ENCODE assay signal across 10 cellular contexts in genomic region chr22:42517103-42517502, GRCh38. TPM values are rescaled to one million over a fixed set of nuclear protein-coding genes. Genes with fewer than 3 reads are reported as not detected.
DNase-seq lines count a peak whose midpoint lies in the region; ATAC-seq, FAIRE-seq and TF ChIP-seq lines count a peak whose summit lies in the region.
"Not testable (repeated sequence)": the region's sequence is repeated elsewhere in the genome, so short reads cannot be mapped to it uniquely, and the experiment has no call there.
"Had no signal": no experiment of that assay in that cellular context is flagged by ENCODE, and none has a peak within 500 bp of the region (broad histone marks: within the 10 kb centered on the region; RNA-seq: fewer than 3 reads in every experiment).

No MANE protein-coding gene starts in this region.

- peaks cover 51% of the 10 kb centered on the region for H3K36me3 Mint-ChIP-seq in activated T-cell treated with anti-CD3 and anti-CD28 coated beads, Interleukin-2, amount 50 U/mL, for 24 hours (ENCODE audit: low read depth)
- not testable (repeated sequence) for H3K36me3 Mint-ChIP-seq in activated naive CD8-positive, alpha-beta T cell; natural killer cell
- peaks cover 35% of the 10 kb centered on the region for H3K36me3 Mint-ChIP-seq in stimulated activated naive CD8-positive, alpha-beta T cell treated with anti-CD3 and anti-CD28 coated beads, Interleukin-15, Interleukin-2, amounts not matched to agents 100 ng/mL and 50 ng/mL, for 24 hours (ENCODE audit: low read depth)

- ATAC-seq in natural killer cell = not testable (repeated sequence)

- intact Hi-C loops in natural killer cell (cut with micrococcal nuclease) = not testable (repeated sequence)

- not testable (repeated sequence) for H3K27me3 Mint-ChIP-seq in activated T-cell treated with anti-CD3 and anti-CD28 coated beads, Interleukin-2, amount 50 U/mL, for 24 hours; activated naive CD8-positive, alpha-beta T cell; natural killer cell (ENCODE audit: low read depth in 2 of 2); stimulated activated naive CD8-positive, alpha-beta T cell treated with anti-CD3 and anti-CD28 coated beads, Interleukin-15, Interleukin-2, amounts not matched to agents 100 ng/mL and 50 ng/mL, for 24 hours

- peaks cover 32 to 51% (median 46%) of the 10 kb centered on the region in 11 experiments for H3K36me3 ChIP-seq in BLaER1 treated with 17β-estradiol and CSF1 and Interleukin-3, amounts not matched to agents 10 nM and 100 nM
- peaks cover 16 to 44% of the 10 kb centered on the region in 2 experiments; a peak in 2 of 3 replicates for H3K36me3 ChIP-seq in HEK293 (ENCODE audit: control insufficient read depth in 2 of 2, insufficient read depth in 1 of 2, low read length in 2 of 2)

- peak overlapping the region in 5 of 11 experiments; percentile 41 to 59 (median 44); a peak in 3 of 22 replicates for H3K9ac ChIP-seq in BLaER1 treated with 17β-estradiol and CSF1 and Interleukin-3, amounts not matched to agents 10 nM and 100 nM

- H3K4me3 ChIP-seq in BLaER1 treated with 17β-estradiol and CSF1 and Interleukin-3, amounts not matched to agents 10 nM and 100 nM = 0 out of 20 replicates have a peak overlapping the region, but pooled peaks of 1 of the 10 experiments have one; percentile 17
- H3K4me3 ChIP-seq in HEK293 (ENCODE audit: low read depth, low read length) = not testable (repeated sequence)

- TF ChIP-seq CTCF in HEK293 (tag by site-specific recombination; IDR thresholded peaks at IDR 0.05); natural killer cell (IDR thresholded peaks at IDR 0.05): not testable (repeated sequence)

- peak overlapping the region; percentile 72 for H3K4me3 Mint-ChIP-seq in activated T-cell treated with anti-CD3 and anti-CD28 coated beads, Interleukin-2, amount 50 U/mL, for 24 hours
- peak overlapping the region; percentile 66 for H3K4me3 Mint-ChIP-seq in activated naive CD8-positive, alpha-beta T cell
- peak overlapping the region; percentile 4 for H3K4me3 Mint-ChIP-seq in natural killer cell
- H3K4me3 Mint-ChIP-seq in stimulated activated naive CD8-positive, alpha-beta T cell treated with anti-CD3 and anti-CD28 coated beads, Interleukin-15, Interleukin-2, amounts not matched to agents 100 ng/mL and 50 ng/mL, for 24 hours = peak overlapping the region; percentile 76

- not testable (repeated sequence) for H3K27me3 ChIP-seq in BLaER1 treated with 17β-estradiol and CSF1 and Interleukin-3, amounts not matched to agents 10 nM and 100 nM

- H3K27ac Mint-ChIP-seq in activated T-cell treated with anti-CD3 and anti-CD28 coated beads, Interleukin-2, amount 50 U/mL, for 24 hours = peak overlapping the region; percentile 82
- H3K27ac Mint-ChIP-seq in activated naive CD8-positive, alpha-beta T cell; natural killer cell; stimulated activated naive CD8-positive, alpha-beta T cell treated with anti-CD3 and anti-CD28 coated beads, Interleukin-15, Interleukin-2, amounts not matched to agents 100 ng/mL and 50 ng/mL, for 24 hours: not testable (repeated sequence)

- peaks cover 11 to 56% (median 49%) of the 10 kb centered on the region in 11 experiments; a peak in 20 of 22 replicates for H4K20me1 ChIP-seq in BLaER1 treated with 17β-estradiol and CSF1 and Interleukin-3, amounts not matched to agents 10 nM and 100 nM

- H3K27ac ChIP-seq in BLaER1 treated with 17β-estradiol and CSF1 and Interleukin-3, amounts not matched to agents 10 nM and 100 nM; HEK293 (ENCODE audit: extremely low read depth, low read depth, low read length): not testable (repeated sequence)

- peaks cover 18% of the 10 kb centered on the region for H3K4me1 Mint-ChIP-seq in activated T-cell treated with anti-CD3 and anti-CD28 coated beads, Interleukin-2, amount 50 U/mL, for 24 hours (ENCODE audit: low read depth)
- peaks cover 12% of the 10 kb centered on the region for H3K4me1 Mint-ChIP-seq in activated naive CD8-positive, alpha-beta T cell (ENCODE audit: low read depth)
- peaks cover 13 to 18% of the 10 kb centered on the region in 2 donors for H3K4me1 Mint-ChIP-seq in natural killer cell
- peaks cover 13% of the 10 kb centered on the region for H3K4me1 Mint-ChIP-seq in stimulated activated naive CD8-positive, alpha-beta T cell treated with anti-CD3 and anti-CD28 coated beads, Interleukin-15, Interleukin-2, amounts not matched to agents 100 ng/mL and 50 ng/mL, for 24 hours (ENCODE audit: low read depth)

- DNase-seq in activated T-cell treated with anti-CD3 and anti-CD28 coated beads, Interleukin-2, amount 50 U/mL, for 24 hours; natural killer cell: not testable (repeated sequence)

- CTCF ChIA-PET in HEK293 (lab: Yijun Ruan, JAX) = interaction anchor here (1.2 kb wide), 1 partner anchor 44 kb away, joined by 3 read pairs; no protein-coding TSS in a partner anchor

- POLR2A ChIA-PET in HEK293 (lab: Yijun Ruan, JAX) = interaction anchor here (0.6 kb wide), 2 partner anchors 106 to 172 kb away, joined by 3 read pairs; no protein-coding TSS in a partner anchor

- H3K4me2 ChIP-seq in BLaER1 treated with 17β-estradiol and CSF1 and Interleukin-3, amounts not matched to agents 10 nM and 100 nM = peak overlapping the region in 6 of 11 experiments; percentile 20 to 63 (median 60); a peak in 7 of 22 replicates

- FAIRE-seq in endometrium (lab: Jason Lieb, UNC) = peak; percentile 26

- H3K9me3 Mint-ChIP-seq in activated T-cell treated with anti-CD3 and anti-CD28 coated beads, Interleukin-2, amount 50 U/mL, for 24 hours; activated naive CD8-positive, alpha-beta T cell (ENCODE audit: low read depth); natural killer cell; stimulated activated naive CD8-positive, alpha-beta T cell treated with anti-CD3 and anti-CD28 coated beads, Interleukin-15, Interleukin-2, amounts not matched to agents 100 ng/mL and 50 ng/mL, for 24 hours: not testable (repeated sequence)

- H3K4me1 ChIP-seq in BLaER1 treated with 17β-estradiol and CSF1 and Interleukin-3, amounts not matched to agents 10 nM and 100 nM = peaks cover 15 to 34% (median 25%) of the 10 kb centered on the region in 10 experiments; a peak in 19 of 20 replicates
- not testable (repeated sequence) for H3K4me1 ChIP-seq in HEK293 (ENCODE audit: control insufficient read depth, insufficient read depth, low read length)

- not testable (repeated sequence) for H3K9me3 ChIP-seq in BLaER1 treated with 17β-estradiol and CSF1 and Interleukin-3, amounts not matched to agents 10 nM and 100 nM (replicated peaks in 1 of 11); HEK293 (ENCODE audit: control insufficient read depth, insufficient read depth, low read depth, low read length)

TF ChIP-seq in HEK293, 187 proteins besides CTCF, POLR2A, EP300 and RAD21 (continues in another document):
- TF ChIP-seq ZNF560 (tag by site-specific recombination; IDR thresholded peaks at IDR 0.05; ENCODE audit: borderline replicate concordance) (peak; percentile 47; the same call in 1 of the 2 replicates), ZNF558 (tag by site-specific recombination; IDR thresholded peaks at IDR 0.05) (peak; percentile 52; the same call in 1 of the 2 replicates), ZNF529 (tag by site-specific recombination; IDR thresholded peaks at IDR 0.05; ENCODE audit: insufficient replicate concordance) (peak; percentile 46), ZNF140 (tag by site-specific recombination; IDR thresholded peaks at IDR 0.05) (peak; percentile 56; the same call in 1 of the 2 replicates), ZNF404 (tag by site-specific recombination; IDR thresholded peaks at IDR 0.05) (peak; percentile 54; the same call in 1 of the 2 replicates), ZBTB8A (tag by site-specific recombination; IDR thresholded peaks at IDR 0.05) (peak; percentile 63), REST (tag by site-specific recombination; IDR thresholded peaks at IDR 0.05) (peak; percentile 62; the same call in 1 of the 2 replicates), ZNF654 (tag by site-specific recombination; IDR thresholded peaks at IDR 0.05; ENCODE audit: low read depth) (peak; percentile 37), ZNF292 (tag by site-specific recombination; IDR thresholded peaks at IDR 0.05; ENCODE audit: borderline replicate concordance, low read depth) (0 out of 2 replicates have a peak, but pooled peaks have one; percentile 32)

RNA-seq across cellular contexts. Expression of gene RRP7A, which starts 2.5 kb away (rescaled TPM):
- 10 to 100 TPM; 31.3 to 43.0 (median 37.7) TPM for total RNA-seq in natural killer cell

RNA-seq across cellular contexts. Expression of gene SERHL2, which starts 36.7 kb away (rescaled TPM):
- total RNA-seq in natural killer cell = under 1 TPM in 2 of 3 donors, not detected in 1; 0.23 to 0.48 TPM
- total RNA-seq: A172, G401, H1 had no signal

Comparison
In these comparisons a context has a peak if more than half of its experiments do, and no peak if none do; other contexts are left out.
1. H3K4me3 Mint-ChIP-seq: peak in every context shown above with its lines; median percentile 76 in stimulated activated naive CD8-positive, alpha-beta T cell treated with anti-CD3 and anti-CD28 coated beads, Interleukin-15, Interleukin-2, amounts not matched to agents 100 ng/mL and 50 ng/mL, for 24 hours; 72 in activated T-cell treated with anti-CD3 and anti-CD28 coated beads, Interleukin-2, amount 50 U/mL, for 24 hours; 66 in activated naive CD8-positive, alpha-beta T cell; 4 in natural killer cell.